13 cellular contexts compared by ENCODE assay signal in the genomic region with DNA sequence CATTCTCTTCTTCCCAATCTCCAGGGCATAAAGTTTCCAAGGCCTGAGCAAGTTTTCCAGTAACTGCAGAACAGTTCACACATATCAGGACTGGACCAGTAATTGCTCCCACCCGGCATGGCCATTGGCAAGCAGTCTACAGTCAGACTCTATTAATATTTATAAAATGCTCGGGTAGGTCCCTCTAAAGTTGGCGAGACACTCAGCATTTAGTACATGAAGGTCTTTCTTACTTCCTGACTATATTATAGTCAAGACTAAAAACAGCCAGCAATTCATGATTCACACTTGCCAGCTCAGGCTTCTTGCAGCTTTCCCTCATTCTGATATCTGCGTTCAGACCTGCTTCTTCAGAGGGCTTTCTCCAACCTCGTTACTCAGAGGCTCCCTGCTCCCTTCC. TPM values are rescaled to one million over a fixed set of nuclear protein-coding genes. Genes with fewer than 3 reads are reported as not detected.
DNase-seq lines count a peak whose midpoint lies in the region; ATAC-seq, FAIRE-seq and TF ChIP-seq lines count a peak whose summit lies in the region.
"Had no signal": no experiment of that assay in that cellular context is flagged by ENCODE, and none has a peak within 500 bp of the region (broad histone marks: within the 10 kb centered on the region; RNA-seq: fewer than 3 reads in every experiment).

No MANE protein-coding gene starts in this region.

- H3K36me3 Mint-ChIP-seq in neural crest cell (ENCODE audit: low read depth), result no peaks in the 10 kb centered on the region
- H3K36me3 Mint-ChIP-seq in natural killer cell, result no peaks in the 10 kb centered on the region

- TF ChIP-seq CTCF in neural crest cell (conservative IDR thresholded peaks at IDR 0.05) (no peak), natural killer cell (IDR thresholded peaks at IDR 0.05) (no peak)

- H3K4me3 Mint-ChIP-seq in neural crest cell (no peak overlapping the region), natural killer cell (no peak overlapping the region)
- H3K4me3 Mint-ChIP-seq: activated naive CD4-positive, alpha-beta T cell treated with anti-CD3 and anti-CD28 coated beads for 36 hours; nephron progenitor cell; stimulated activated naive CD8-positive, alpha-beta T cell treated with anti-CD3 and anti-CD28 coated beads, Interleukin-15, amount 100 ng/mL, for 72 hours had no signal

- peak overlapping the region; percentile 72 for H3K27ac Mint-ChIP-seq in neural crest cell (ENCODE audit: unreplicated experiment)
- no peak overlapping the region for H3K27ac Mint-ChIP-seq in natural killer cell
- H3K27ac Mint-ChIP-seq: activated naive CD4-positive, alpha-beta T cell treated with anti-CD3 and anti-CD28 coated beads for 36 hours; nephron progenitor cell; stimulated activated naive CD8-positive, alpha-beta T cell treated with anti-CD3 and anti-CD28 coated beads, Interleukin-15, amount 100 ng/mL, for 72 hours had no signal

- DNase-seq in AG20443 (ENCODE audit: low spot score), result peak; percentile 48
- DNase-seq in RCC 7860 (ENCODE audit: low spot score), result peak; percentile 62
- no peak for DNase-seq in epithelial cell of prostate (ENCODE audit: low read depth, low spot score)
- no peak for DNase-seq in neural crest cell (ENCODE audit: low read depth, low spot score)
- DNase-seq in natural killer cell, result no peak
- DNase-seq in UCSD-AML1 (lab: John Stamatoyannopoulos, UW; ENCODE audit: unreplicated experiment), result no peak
- no peak for DNase-seq in hippocampal formation (lab: John Stamatoyannopoulos, UW)
- DNase-seq: activated naive CD4-positive, alpha-beta T cell treated with anti-CD3 and anti-CD28 coated beads for 36 hours; nephron progenitor cell; stimulated activated CD4-positive, alpha-beta T cell treated with anti-CD3 and anti-CD28 coated beads, Interleukin-2, amount 100 ng/mL, for 48 hours; stimulated activated naive CD8-positive, alpha-beta T cell treated with anti-CD3 and anti-CD28 coated beads, Interleukin-15, amount 100 ng/mL, for 72 hours had no signal

- FAIRE-seq in RCC 7860 (lab: Jason Lieb, UNC), result peak; percentile 75

- H3K4me1 Mint-ChIP-seq in neural crest cell (peaks cover 21% of the 10 kb centered on the region), natural killer cell (peaks cover 0 to 11% of the 10 kb centered on the region in 2 donors)
- H3K4me1 Mint-ChIP-seq: stimulated activated naive CD8-positive, alpha-beta T cell treated with anti-CD3 and anti-CD28 coated beads, Interleukin-15, amount 100 ng/mL, for 72 hours had no signal

- peak overlapping the region; percentile 53 for H3K27ac ChIP-seq in epithelial cell of prostate
- H3K27ac ChIP-seq: C4-2B had no signal

- H3K9me3 Mint-ChIP-seq in neural crest cell (no peaks in the 10 kb centered on the region), natural killer cell (no peaks in the 10 kb centered on the region)
- H3K9me3 Mint-ChIP-seq: activated naive CD4-positive, alpha-beta T cell treated with anti-CD3 and anti-CD28 coated beads for 36 hours; nephron progenitor cell; stimulated activated naive CD8-positive, alpha-beta T cell treated with anti-CD3 and anti-CD28 coated beads, Interleukin-15, amount 100 ng/mL, for 72 hours had no signal

- intact Hi-C loops in natural killer cell (cut with micrococcal nuclease), result no loop called here

- no peaks in the 10 kb centered on the region for H3K27me3 Mint-ChIP-seq in neural crest cell (ENCODE audit: low read depth)
- peaks cover 0 to 15% of the 10 kb centered on the region in 2 donors for H3K27me3 Mint-ChIP-seq in natural killer cell (ENCODE audit: low read depth in 2 of 2)
- H3K27me3 Mint-ChIP-seq: stimulated activated naive CD8-positive, alpha-beta T cell treated with anti-CD3 and anti-CD28 coated beads, Interleukin-15, amount 100 ng/mL, for 72 hours had no signal

- ATAC-seq in natural killer cell (no peak), HG02884 (IDR thresholded peaks at IDR 0.05; ENCODE audit: unreplicated experiment) (no peak)
- ATAC-seq: stimulated activated naive CD8-positive, alpha-beta T cell treated with anti-CD3 and anti-CD28 coated beads, Interleukin-15, amount 100 ng/mL, for 72 hours had no signal

RNA-seq across cellular contexts. Expression of a gene that starts 25.4 kb away (rescaled TPM):
- 16.1 and 17.8 TPM in 2 replicates for total RNA-seq in neural crest cell
- 10 to 100 TPM; 21.8 to 30.3 (median 26.6) TPM for total RNA-seq in natural killer cell

Comparison
In these comparisons a context has a peak if more than half of its experiments do, and no peak if none do; other contexts are left out.
1. DNase-seq: peak in AG20443 (single experiment) and RCC 7860 (single experiment); none in epithelial cell of prostate (single experiment), neural crest cell (single experiment), natural killer cell (single experiment), UCSD-AML1 (single experiment) and hippocampal formation (0 of 2).